Comparison of ENCODE assay signal across 8 cellular contexts in the genomic region with DNA sequence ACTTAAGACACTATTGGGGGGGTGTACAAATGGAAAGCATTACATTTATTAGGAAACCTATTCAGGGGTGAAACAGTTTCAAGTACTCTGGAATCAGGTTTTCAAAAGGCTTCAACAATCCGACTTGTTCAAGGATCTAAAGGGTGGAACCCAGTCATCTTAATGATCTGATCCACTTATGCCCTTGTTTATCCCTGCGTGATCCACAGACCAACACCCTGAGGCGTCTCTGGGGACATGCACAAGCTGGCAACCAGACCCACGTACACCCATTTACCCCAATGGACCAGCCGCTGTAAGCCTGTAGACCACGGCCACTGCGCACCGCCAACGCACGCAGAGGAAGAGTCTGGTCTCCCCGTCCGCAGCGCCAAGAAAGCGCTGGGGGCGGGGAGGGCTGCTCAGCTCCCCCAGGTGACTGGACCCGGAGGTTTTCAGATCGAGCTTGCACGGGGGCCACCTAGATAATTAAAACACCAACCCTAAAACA. TPM values are rescaled to one million over a fixed set of nuclear protein-coding genes. Genes with fewer than 3 reads are reported as not detected.
DNase-seq lines count a peak whose midpoint lies in the region; ATAC-seq and TF ChIP-seq lines count a peak whose summit lies in the region.

No MANE protein-coding gene starts in this region.

- CTCF ChIA-PET in activated B cell treated with CpG ODN at 0.5 μM for 24 hours (lab: Charles Lee) = interaction anchor here (1.1 kb wide), 1 partner anchor 12 kb away, joined by 5 read pairs; no protein-coding TSS in a partner anchor

- TF ChIP-seq POLR2A in esophagus muscularis mucosa (IDR thresholded peaks at IDR 0.05; ENCODE audit: low read depth) (no peak), ovary (IDR thresholded peaks at IDR 0.05) (no peak)

- peaks cover 69% of the 10 kb centered on the region for H3K4me1 Mint-ChIP-seq in activated B cell treated with CpG ODN at 0.5 μM for 24 hours

- peak; percentile 45 for DNase-seq in activated CD4-positive, CD25-positive, alpha-beta regulatory T cell treated with anti-CD3 and anti-CD28 coated beads, Interleukin-2, amount 50 U/mL, for 72 hours
- DNase-seq in activated B cell treated with CpG ODN at 0.5 μM for 24 hours (no peak), esophagus muscularis mucosa (ENCODE audit: extremely low spot score) (no peak), ovary (peak in 2 of 5 donors; percentile 51), AG20443 (ENCODE audit: low spot score) (no peak), DMS79 (lab: John Stamatoyannopoulos, UW) (no peak)

- peaks cover 52 to 90% (median 73%) of the 10 kb centered on the region in 4 donors for H3K4me1 ChIP-seq in esophagus muscularis mucosa
- peaks cover 18% of the 10 kb centered on the region for H3K4me1 ChIP-seq in ovary (ENCODE audit: insufficient read depth)

- H3K4me3 ChIP-seq in esophagus muscularis mucosa (peak overlapping the region; percentile 82 to 89 (median 89)), ovary (peak overlapping the region; percentile 59)

- WGBS in esophagus muscularis mucosa = 27% methylated on average over 4 of the region's 18 CpGs
- WGBS in ovary, 3 donors = 7 to 16% (median 9%) methylated on average over 16 to 18 of the region's 18 CpGs

- POLR2A ChIA-PET in activated B cell treated with CpG ODN at 0.5 μM for 24 hours (lab: Charles Lee) = interaction anchor here (0.6 to 7.3 kb wide), 5 partner anchors 10 to 32 kb away, joined by 3 to 71 read pairs (median 7); partner anchors contain the start of gene HNRNPF

- ATAC-seq in activated CD4-positive, CD25-positive, alpha-beta regulatory T cell treated with anti-CD3 and anti-CD28 coated beads, Interleukin-2, amount 50 U/mL, for 24 hours = no peak
- no peak for ATAC-seq in activated B cell treated with CpG ODN at 0.5 μM for 24 hours (ENCODE audit: low read depth)
- no peak for ATAC-seq in HG03045 (IDR thresholded peaks at IDR 0.05; ENCODE audit: unreplicated experiment)

- no peaks in the 10 kb centered on the region for H3K27me3 ChIP-seq in esophagus muscularis mucosa
- H3K27me3 ChIP-seq in ovary = no peaks in the 10 kb centered on the region

- H3K27ac ChIP-seq in esophagus muscularis mucosa (replicated peaks in 1 of 4) = peak overlapping the region; percentile 98 to 100 (median 99)
- peak overlapping the region; percentile 94 to 95 for H3K27ac ChIP-seq in ovary

- TF ChIP-seq CTCF in activated B cell treated with CpG ODN at 0.5 μM for 24 hours (IDR thresholded peaks at IDR 0.05) = no peak
- no peak for TF ChIP-seq CTCF in esophagus muscularis mucosa (IDR thresholded peaks at IDR 0.05)
- no peak for TF ChIP-seq CTCF in ovary (IDR thresholded peaks at IDR 0.05)

- peaks cover 68% of the 10 kb centered on the region for H3K36me3 Mint-ChIP-seq in activated B cell treated with CpG ODN at 0.5 μM for 24 hours (ENCODE audit: low read depth)

- intact Hi-C loops in activated B cell treated with CpG ODN at 0.5 μM for 24 hours (cut with micrococcal nuclease) = loop anchor here (1.0 to 5.0 kb wide), 3 partner anchors 33 to 613 kb away; partner anchors contain the start of gene BMS1
- intact Hi-C loops in esophagus muscularis mucosa (cut with DNase I) = no loop called here
- intact Hi-C loops in ovary (cut with DNase I) = loop anchor here in 1 of 4 donors (5.0 kb wide), 1 partner anchor 42 kb away; the partner anchor contains the start of gene ZNF487

- no peak for TF ChIP-seq EP300 in esophagus muscularis mucosa (IDR thresholded peaks at IDR 0.05)
- no peak for TF ChIP-seq EP300 in ovary (IDR thresholded peaks at IDR 0.05)

- peak overlapping the region; percentile 85 for H3K4me3 Mint-ChIP-seq in activated B cell treated with CpG ODN at 0.5 μM for 24 hours

- peak overlapping the region; percentile 88 for H3K27ac Mint-ChIP-seq in activated B cell treated with CpG ODN at 0.5 μM for 24 hours

- H3K9me3 Mint-ChIP-seq in activated B cell treated with CpG ODN at 0.5 μM for 24 hours = no peaks in the 10 kb centered on the region

- H3K9me3 ChIP-seq in esophagus muscularis mucosa (no peaks in the 10 kb centered on the region), ovary (no peaks in the 10 kb centered on the region)

- no peaks in the 10 kb centered on the region for H3K27me3 Mint-ChIP-seq in activated B cell treated with CpG ODN at 0.5 μM for 24 hours

- H3K36me3 ChIP-seq in esophagus muscularis mucosa (peaks cover 35 to 51% (median 47%) of the 10 kb centered on the region in 4 donors), ovary (no peaks in the 10 kb centered on the region)

RNA-seq across cellular contexts. Expression of gene HNRNPF, which starts 13.4 kb away (rescaled TPM):
- 253 and 255 TPM in 2 replicates for total RNA-seq in activated B cell treated with CpG ODN at 0.5 μM for 24 hours
- total RNA-seq in esophagus muscularis mucosa = 100 to 1,000 TPM; 113 to 243 (median 176) TPM
- total RNA-seq in ovary = 100 to 1,000 TPM; 100 to 220 (median 185) TPM
- 100 to 1,000 TPM in 1 of 2 donors, 10 to 100 TPM in 1; 95.1 to 121 TPM for polyA plus RNA-seq in ovary

RNA-seq across cellular contexts. Expression of gene FXYD4, which starts 24.2 kb away (rescaled TPM):
- not detected in 2 replicates for total RNA-seq in activated B cell treated with CpG ODN at 0.5 μM for 24 hours
- total RNA-seq in esophagus muscularis mucosa = not detected
- not detected for total RNA-seq in ovary
- not detected for polyA plus RNA-seq in ovary

RNA-seq across cellular contexts. Expression of gene ZNF487, which starts 41.3 kb away (rescaled TPM):
- total RNA-seq in activated B cell treated with CpG ODN at 0.5 μM for 24 hours (2.9 and 3.4 TPM in 2 replicates), esophagus muscularis mucosa (10 to 100 TPM in 1 of 4 donors, 1 to 10 TPM in 3; 9.1 to 10.1 (median 10.0) TPM), ovary (10 to 100 TPM in 2 of 7 donors, 1 to 10 TPM in 5; 6.4 to 30.1 (median 8.7) TPM)
- 1 to 10 TPM; 6.4 to 8.2 TPM for polyA plus RNA-seq in ovary
